In the genomic region with DNA sequence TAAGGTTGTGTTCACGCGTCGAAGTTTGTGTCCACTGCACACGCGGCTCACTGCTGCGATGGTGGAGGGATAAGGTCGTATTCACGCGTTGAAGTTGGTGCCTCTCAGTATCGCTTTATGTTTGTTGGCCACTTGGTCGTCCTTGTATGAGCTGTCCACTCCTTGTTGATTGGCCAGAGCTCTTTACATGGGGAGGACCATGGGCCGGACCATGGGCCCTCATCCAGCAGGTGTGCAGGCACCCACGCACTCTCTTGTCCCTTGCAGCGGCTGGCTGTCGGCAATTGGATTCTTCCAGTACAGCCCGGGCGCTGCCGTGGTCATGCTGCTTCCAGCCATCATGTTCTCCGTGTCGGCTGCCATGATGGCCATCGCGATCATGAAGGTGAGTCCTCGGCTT, we compare ENCODE assay signal across 13 cellular contexts.
"Had no signal": no experiment of that assay in that cellular context is flagged by ENCODE, and none has a peak within 500 bp of the region (broad histone marks: within the 10 kb centered on the region; RNA-seq: fewer than 3 reads in every experiment).

No MANE protein-coding gene starts in this region.

- H3K4me3 Mint-ChIP-seq: natural killer cell had no signal

- H3K4me1 ChIP-seq: breast epithelium, esophagus squamous epithelium, prostate gland, right lobe of liver, upper lobe of left lung had no signal

- H3K9me3 Mint-ChIP-seq: natural killer cell had no signal

- DNase-seq: activated gamma-delta T cell treated with Interleukin-2 at 50 U/mL for 16 hours, esophagus squamous epithelium, foreskin fibroblast, head of caudate nucleus, left cardiac atrium, mammary epithelial cell, natural killer cell, nucleus accumbens, upper lobe of left lung had no signal

- H3K9me3 ChIP-seq: breast epithelium, esophagus squamous epithelium, prostate gland, right lobe of liver, upper lobe of left lung had no signal

- H3K4me3 ChIP-seq: breast epithelium, esophagus squamous epithelium, prostate gland, right lobe of liver, SK-N-MC, upper lobe of left lung had no signal

- H3K27me3 ChIP-seq: breast epithelium, esophagus squamous epithelium, right lobe of liver, upper lobe of left lung had no signal

- H3K27ac ChIP-seq: breast epithelium, esophagus squamous epithelium, prostate gland, right lobe of liver, SK-N-MC, upper lobe of left lung had no signal

- H3K36me3 Mint-ChIP-seq: natural killer cell had no signal

- H3K36me3 ChIP-seq: breast epithelium had no signal

- H3K27ac Mint-ChIP-seq: natural killer cell had no signal
